14 cellular contexts compared by ENCODE assay signal in genomic region chr6:160071805-160072687, GRCh38. TPM values are rescaled to one million over a fixed set of nuclear protein-coding genes. Genes with fewer than 3 reads are reported as not detected.
DNase-seq lines count a peak whose midpoint lies in the region; ATAC-seq and TF ChIP-seq lines count a peak whose summit lies in the region.
"Had no signal": no experiment of that assay in that cellular context is flagged by ENCODE, and none has a peak within 500 bp of the region (broad histone marks: within the 10 kb centered on the region; RNA-seq: fewer than 3 reads in every experiment).

No MANE protein-coding gene starts in this region.

- no peaks in the 10 kb centered on the region for H3K4me1 ChIP-seq in prostate gland (replicated peaks)
- H3K4me1 ChIP-seq in suprapubic skin: no peaks in the 10 kb centered on the region
- H3K4me1 ChIP-seq: SJCRH30 had no signal

- H3K4me3 ChIP-seq in NB4 (ENCODE audit: low read depth, low read length): no peak overlapping the region
- H3K4me3 ChIP-seq in prostate gland: no peak overlapping the region
- no peak overlapping the region for H3K4me3 ChIP-seq in suprapubic skin
- H3K4me3 ChIP-seq: SJCRH30 had no signal

- H3K36me3 Mint-ChIP-seq in activated naive CD4-positive, alpha-beta T cell treated with anti-CD3 and anti-CD28 coated beads, Interleukin-2, amount 50 U/mL, for 72 hours: peaks cover 41 to 53% of the 10 kb centered on the region in 2 donors
- peaks cover 88% of the 10 kb centered on the region for H3K36me3 Mint-ChIP-seq in effector memory CD8-positive, alpha-beta T cell (ENCODE audit: insufficient read depth)

- peak overlapping the region; percentile 37 to 79 for H3K27ac Mint-ChIP-seq in activated naive CD4-positive, alpha-beta T cell treated with anti-CD3 and anti-CD28 coated beads, Interleukin-2, amount 50 U/mL, for 72 hours
- peak overlapping the region; percentile 64 to 79 for H3K27ac Mint-ChIP-seq in effector memory CD8-positive, alpha-beta T cell

- H3K27me3 ChIP-seq in prostate gland (replicated peaks; ENCODE audit: insufficient read depth) (no peaks in the 10 kb centered on the region), suprapubic skin (no peaks in the 10 kb centered on the region)
- H3K27me3 ChIP-seq: SJCRH30 had no signal

- TF ChIP-seq EP300 in suprapubic skin (IDR thresholded peaks at IDR 0.05): no peak

- no peaks in the 10 kb centered on the region for H3K27me3 Mint-ChIP-seq in effector memory CD8-positive, alpha-beta T cell

- no peak for ATAC-seq in activated naive CD4-positive, alpha-beta T cell treated with anti-CD3 and anti-CD28 coated beads, Interleukin-2, amount 50 U/mL, for 72 hours
- ATAC-seq in effector memory CD8-positive, alpha-beta T cell (replicated peaks): no peak
- ATAC-seq in GM19035 (IDR thresholded peaks at IDR 0.05; ENCODE audit: unreplicated experiment): no peak

- WGBS in prostate gland: 81% methylated on average over 11 of the region's 11 CpGs
- WGBS in suprapubic skin: 86% methylated on average over 10 of the region's 11 CpGs

- DNase-seq in activated naive CD4-positive, alpha-beta T cell treated with anti-CD3 and anti-CD28 coated beads, Interleukin-2, amount 50 U/mL, for 72 hours (ENCODE audit: low spot score in 2 of 2): no peak
- DNase-seq in activated naive CD4-positive, alpha-beta T cell treated with anti-CD3 and anti-CD28 coated beads, Interleukin-2, amount 50 U/mL, for 16 hours: no peak
- DNase-seq in NB4 (ENCODE audit: low read depth) (peak; percentile 21), prostate gland (ENCODE audit: low spot score) (no peak), suprapubic skin (ENCODE audit: low spot score in 2 of 2) (no peak), glomerular visceral epithelial cell (ENCODE audit: extremely low spot score) (no peak)
- no peak for DNase-seq in effector memory CD8-positive, alpha-beta T cell
- DNase-seq: activated T-cell treated with anti-CD3 and anti-CD28 coated beads, Interleukin-2, amount 50 U/mL, for 48 hours; C1 segment of cervical spinal cord; islet precursor cell; NCI-H2171 treated with DMSO at 0.1 percent for 48 hours had no signal

- intact Hi-C loops in prostate gland (cut with DNase I): no loop called here

- TF ChIP-seq CTCF in NB4 (IDR thresholded peaks at IDR 0.05; ENCODE audit: low read depth, low read length): peak; percentile 29
- TF ChIP-seq CTCF in prostate gland (IDR thresholded peaks at IDR 0.05): peak in 3 of 4 experiments; percentile 11 to 28 (median 17)
- TF ChIP-seq CTCF in suprapubic skin (IDR thresholded peaks at IDR 0.05): no peak

- peaks cover 33 to 41% of the 10 kb centered on the region in 2 donors for H3K4me1 Mint-ChIP-seq in effector memory CD8-positive, alpha-beta T cell (ENCODE audit: low read depth in 2 of 2)

- no peak overlapping the region for H3K4me3 Mint-ChIP-seq in effector memory CD8-positive, alpha-beta T cell

- H3K36me3 ChIP-seq in prostate gland (peaks cover 15 to 20% of the 10 kb centered on the region in 2 donors), suprapubic skin (peaks cover 100% of the 10 kb centered on the region)

- H3K27ac ChIP-seq in prostate gland (no peak overlapping the region), suprapubic skin (no peak overlapping the region)
- H3K27ac ChIP-seq: SJCRH30 had no signal

- H3K9me3 ChIP-seq in prostate gland (no peaks in the 10 kb centered on the region), suprapubic skin (no peaks in the 10 kb centered on the region)
- H3K9me3 ChIP-seq: SJCRH30 had no signal

- H3K9me3 Mint-ChIP-seq in activated naive CD4-positive, alpha-beta T cell treated with anti-CD3 and anti-CD28 coated beads, Interleukin-2, amount 50 U/mL, for 72 hours: no peaks in the 10 kb centered on the region
- no peaks in the 10 kb centered on the region for H3K9me3 Mint-ChIP-seq in effector memory CD8-positive, alpha-beta T cell

- TF ChIP-seq POLR2A in NB4 (IDR thresholded peaks at IDR 0.05; ENCODE audit: extremely low read depth, insufficient read length): no peak
- TF ChIP-seq POLR2A in prostate gland (IDR thresholded peaks at IDR 0.05): no peak
- no peak for TF ChIP-seq POLR2A in suprapubic skin (IDR thresholded peaks at IDR 0.05)

RNA-seq across cellular contexts. Expression of gene SLC22A1, which starts 49.6 kb away (rescaled TPM):
- total RNA-seq in activated naive CD4-positive, alpha-beta T cell treated with anti-CD3 and anti-CD28 coated beads, Interleukin-2, amount 50 U/mL, for 72 hours: 1 to 10 TPM in 1 of 2 donors, not detected in 1; 1.2 TPM
- total RNA-seq in prostate gland (1 to 10 TPM in 1 of 2 donors, under 1 TPM in 1; 0.80 to 4.4 TPM), suprapubic skin (1 to 10 TPM in 2 of 4 donors, under 1 TPM in 1, not detected in 1; 0.26 to 3.9 (median 3.3) TPM)
- total RNA-seq: H4 had no signal

Comparison
In these comparisons a context has a peak if more than half of its experiments do, and no peak if none do; other contexts are left out.
1. CTCF ChIP-seq: peak in NB4 (single experiment) and prostate gland (3 of 4); none in suprapubic skin (0 of 2).